Comparison of ENCODE assay signal across 2 cellular contexts in the genomic region with DNA sequence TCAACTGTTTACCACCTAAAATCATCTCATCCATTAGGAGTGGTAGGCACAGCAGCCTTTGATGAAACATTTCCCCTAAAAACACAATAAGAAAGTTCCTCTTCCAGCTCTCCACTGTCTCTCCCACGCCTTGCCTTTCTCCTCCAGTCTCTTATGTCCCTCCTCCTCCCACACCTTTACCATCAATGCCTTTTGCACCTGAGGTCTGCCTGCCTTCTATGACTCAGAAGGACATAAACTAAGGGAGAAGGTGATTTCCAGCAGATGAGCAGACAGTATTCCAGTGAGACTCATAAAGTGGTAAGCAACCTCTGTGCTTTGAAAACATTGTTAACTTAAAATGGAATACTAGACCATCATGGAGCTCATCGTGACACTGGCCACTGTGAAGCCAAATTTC.
TF ChIP-seq lines count a peak whose summit lies in the region.

No MANE protein-coding gene starts in this region.

TF ChIP-seq in GM12891, 5 proteins besides CTCF, POLR2A, EP300 and RAD21:
- no peak for TF ChIP-seq PAX5 (IDR thresholded peaks at IDR 0.05; ENCODE audit: insufficient read depth, low read length, severe bottlenecking)
- TF ChIP-seq TAF1 (IDR thresholded peaks at IDR 0.05; ENCODE audit: low read depth, low read length), result no peak
- no peak for TF ChIP-seq POLR2AphosphoS5 (IDR thresholded peaks at IDR 0.05; ENCODE audit: low read depth, low read length)

TF ChIP-seq in GM12878, 131 proteins besides CTCF, POLR2A, EP300 and RAD21:
- TF ChIP-seq EED (IDR thresholded peaks at IDR 0.05; ENCODE audit: low read depth) (0 out of 2 replicates have a peak, but pooled peaks have one; percentile 38), BHLHE40 (IDR thresholded peaks at IDR 0.05; ENCODE audit: borderline replicate concordance in 1 of 2, low read depth in 2 of 2, low read length in 1 of 2) (no peak)
